Comparison of ENCODE assay signal across 24 cellular contexts in the genomic region with DNA sequence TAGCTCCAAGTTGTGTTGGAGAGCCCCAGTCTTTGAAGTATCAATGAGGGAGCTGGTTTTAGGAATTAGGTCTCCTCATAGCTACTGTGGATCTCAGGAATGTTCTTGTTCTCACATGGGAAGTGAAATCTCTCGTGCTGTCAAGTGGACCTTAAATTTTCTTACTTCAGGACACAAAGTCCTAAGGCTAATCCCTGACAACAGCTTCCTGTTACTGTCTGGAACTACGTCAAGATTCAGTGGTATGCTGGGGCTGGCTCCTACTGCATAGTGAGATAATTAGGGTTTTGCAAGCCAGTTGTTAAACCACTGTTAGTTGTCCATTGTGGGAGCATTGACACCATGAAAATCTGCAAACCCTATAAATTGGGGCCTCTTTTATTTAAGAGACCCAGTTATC. TPM values are rescaled to one million over a fixed set of nuclear protein-coding genes. Genes with fewer than 3 reads are reported as not detected.
DNase-seq lines count a peak whose midpoint lies in the region; TF ChIP-seq lines count a peak whose summit lies in the region.
"Had no signal": no experiment of that assay in that cellular context is flagged by ENCODE, and none has a peak within 500 bp of the region (broad histone marks: within the 10 kb centered on the region; RNA-seq: fewer than 3 reads in every experiment).

No MANE protein-coding gene starts in this region.

- H3K9me3 ChIP-seq in SK-N-MC (ENCODE audit: low read depth, low read length) (no peaks in the 10 kb centered on the region; the same call in 1 of the 2 replicates), ovary (no peaks in the 10 kb centered on the region), SK-N-SH (peaks cover 10% of the 10 kb centered on the region; the same call in 1 of the 2 replicates)
- H3K9me3 ChIP-seq: colonic mucosa, vagina had no signal

- H3K9me2 ChIP-seq in SK-N-SH = no peaks in the 10 kb centered on the region

- CTCF ChIA-PET in SK-N-SH (lab: Yijun Ruan, JAX) = interaction anchor here (1.2 to 2.1 kb wide), 3 partner anchors 12 to 147 kb away, joined by 6 to 11 read pairs (median 6); no protein-coding TSS in a partner anchor

- no peak overlapping the region for H3K4me2 ChIP-seq in SK-N-SH

- H3K4me3 ChIP-seq in SK-N-MC (0 out of 2 replicates have a peak overlapping the region, but pooled peaks have one; percentile 2), ovary (no peak overlapping the region), SK-N-SH (ENCODE audit: low read depth in 2 of 2, low read length in 1 of 2) (no peak overlapping the region)
- H3K4me3 ChIP-seq: colonic mucosa, GM12878, vagina had no signal

- TF ChIP-seq CTCF in ovary (IDR thresholded peaks at IDR 0.05) (no peak), SK-N-SH (IDR thresholded peaks at IDR 0.05) (no peak)

- H3F3A ChIP-seq in SK-N-SH (replicated peaks; ENCODE audit: insufficient read depth) = no peaks in the 10 kb centered on the region

- intact Hi-C loops in ovary (cut with DNase I) = no loop called here

- H3K36me3 ChIP-seq in SK-N-MC (ENCODE audit: insufficient read depth, low read length) = no peaks in the 10 kb centered on the region
- H3K36me3 ChIP-seq in ovary = no peaks in the 10 kb centered on the region
- no peaks in the 10 kb centered on the region for H3K36me3 ChIP-seq in SK-N-SH (replicated peaks in 1 of 2; ENCODE audit: control insufficient read depth in 1 of 2, insufficient read depth in 2 of 2, low read length in 1 of 2)
- H3K36me3 ChIP-seq: colonic mucosa, vagina had no signal

- H4K20me1 ChIP-seq in SK-N-SH (ENCODE audit: insufficient read depth) = no peaks in the 10 kb centered on the region

- TF ChIP-seq POLR2A in ovary (IDR thresholded peaks at IDR 0.05) = no peak

- H3K4me1 ChIP-seq in ovary (ENCODE audit: insufficient read depth) (peaks cover 9% of the 10 kb centered on the region), SK-N-SH (ENCODE audit: control insufficient read depth in 1 of 2, insufficient read depth in 2 of 2, low read depth in 1 of 2, low read length in 1 of 2) (no peaks in the 10 kb centered on the region)
- H3K4me1 ChIP-seq: colonic mucosa, vagina had no signal

- peak; percentile 31 for DNase-seq in AG08395 (ENCODE audit: low spot score)
- DNase-seq in SK-N-MC (ENCODE audit: low read depth, low spot score) = peak; percentile 22
- DNase-seq in fibroblast of the conjunctiva (ENCODE audit: low read depth) = peak; percentile 34
- peak in 1 of 5 donors; percentile 45 for DNase-seq in ovary
- DNase-seq in NCI-H1436 treated with DMSO at 0.1 percent for 48 hours (lab: John Stamatoyannopoulos, UW) = no peak
- no peak for DNase-seq in stimulated activated CD4-positive, alpha-beta T cell treated with anti-CD3 and anti-CD28 coated beads, Interleukin-12 subunit alpha, Interleukin-12 subunit beta, amount 100 ng/mL, for 4 hours
- no peak for DNase-seq in SK-N-SH
- no peak for DNase-seq in AG08396 (ENCODE audit: low spot score)
- DNase-seq: activated naive CD8-positive, alpha-beta T cell treated with anti-CD3 and anti-CD28 coated beads, Interleukin-2, amount 50 U/mL, for 24 hours; colonic mucosa; hypothalamus; left colon; naive thymus-derived CD4-positive, alpha-beta T cell; NCI-H146; NCI-H345; stimulated activated naive CD8-positive, alpha-beta T cell treated with anti-CD3 and anti-CD28 coated beads, Interleukin-15, amount 100 ng/mL, for 72 hours had no signal

- no peak overlapping the region for H3K9ac ChIP-seq in SK-N-MC (ENCODE audit: insufficient read length)
- no peak overlapping the region for H3K9ac ChIP-seq in SK-N-SH

- 4 to 9% (median 4%) methylated on average over 2 of the region's 2 CpGs for WGBS in ovary, 3 donors
- WGBS in SK-N-SH (ENCODE audit: low lambda C conversion rate) = 46% methylated on average over 2 of the region's 2 CpGs

- POLR2A ChIA-PET in SK-N-SH (lab: Yijun Ruan, JAX) = no interaction called here

- TF ChIP-seq EP300 in ovary (IDR thresholded peaks at IDR 0.05) (peak; percentile 91), SK-N-SH (IDR thresholded peaks at IDR 0.05; ENCODE audit: borderline replicate concordance in 1 of 2, low read depth in 1 of 2, low read length in 1 of 2) (no peak)

- no peaks in the 10 kb centered on the region for H3K79me2 ChIP-seq in SK-N-SH (ENCODE audit: insufficient read depth)

- H3K27ac ChIP-seq in SK-N-MC = no peak overlapping the region
- H3K27ac ChIP-seq in ovary = no peak overlapping the region
- H3K27ac ChIP-seq in SK-N-SH (ENCODE audit: low read depth in 2 of 2, low read length in 1 of 2) = no peak overlapping the region
- H3K27ac ChIP-seq: colonic mucosa, RWPE1, vagina had no signal

- H3K27me3 ChIP-seq in ovary (no peaks in the 10 kb centered on the region), SK-N-SH (ENCODE audit: insufficient read depth) (peaks cover 14% of the 10 kb centered on the region)
- H3K27me3 ChIP-seq: colonic mucosa, vagina had no signal

- no peak for TF ChIP-seq RAD21 in SK-N-SH (IDR thresholded peaks at IDR 0.05; ENCODE audit: low read length)

- no peak overlapping the region for H2AFZ ChIP-seq in SK-N-SH (ENCODE audit: low read depth)

TF ChIP-seq in SK-N-SH, 30 proteins besides CTCF, POLR2A, EP300 and RAD21 (continues in another document):
- TF ChIP-seq FOXJ3 (CRISPR knock-in tag; IDR thresholded peaks at IDR 0.05) = no peak
- TF ChIP-seq, protein P1, sequence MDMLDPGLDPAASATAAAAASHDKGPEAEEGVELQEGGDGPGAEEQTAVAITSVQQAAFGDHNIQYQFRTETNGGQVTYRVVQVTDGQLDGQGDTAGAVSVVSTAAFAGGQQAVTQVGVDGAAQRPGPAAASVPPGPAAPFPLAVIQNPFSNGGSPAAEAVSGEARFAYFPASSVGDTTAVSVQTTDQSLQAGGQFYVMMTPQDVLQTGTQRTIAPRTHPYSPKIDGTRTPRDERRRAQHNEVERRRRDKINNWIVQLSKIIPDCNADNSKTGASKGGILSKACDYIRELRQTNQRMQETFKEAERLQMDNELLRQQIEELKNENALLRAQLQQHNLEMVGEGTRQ (IDR thresholded peaks at IDR 0.05; ENCODE audit: borderline replicate concordance, low read depth, low read length) = no peak
- TF ChIP-seq FOSL2 (IDR thresholded peaks at IDR 0.05; ENCODE audit: borderline replicate concordance, low read depth) = no peak
- no peak for TF ChIP-seq EZH2phosphoT487 (IDR thresholded peaks at IDR 0.05; ENCODE audit: borderline replicate concordance, low read depth)
- TF ChIP-seq, protein P2, sequence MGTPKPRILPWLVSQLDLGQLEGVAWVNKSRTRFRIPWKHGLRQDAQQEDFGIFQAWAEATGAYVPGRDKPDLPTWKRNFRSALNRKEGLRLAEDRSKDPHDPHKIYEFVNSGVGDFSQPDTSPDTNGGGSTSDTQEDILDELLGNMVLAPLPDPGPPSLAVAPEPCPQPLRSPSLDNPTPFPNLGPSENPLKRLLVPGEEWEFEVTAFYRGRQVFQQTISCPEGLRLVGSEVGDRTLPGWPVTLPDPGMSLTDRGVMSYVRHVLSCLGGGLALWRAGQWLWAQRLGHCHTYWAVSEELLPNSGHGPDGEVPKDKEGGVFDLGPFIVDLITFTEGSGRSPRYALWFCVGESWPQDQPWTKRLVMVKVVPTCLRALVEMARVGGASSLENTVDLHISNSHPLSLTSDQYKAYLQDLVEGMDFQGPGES (IDR thresholded peaks at IDR 0.05; ENCODE audit: low read depth, low read length) = no peak
- no peak for TF ChIP-seq JUND (IDR thresholded peaks at IDR 0.05)
- TF ChIP-seq MEF2A (IDR thresholded peaks at IDR 0.05; ENCODE audit: borderline replicate concordance, low read depth) = no peak
- TF ChIP-seq POLR2AphosphoS5 (IDR thresholded peaks at IDR 0.05; ENCODE audit: low read depth, low read length) = no peak
- TF ChIP-seq, protein P3, sequence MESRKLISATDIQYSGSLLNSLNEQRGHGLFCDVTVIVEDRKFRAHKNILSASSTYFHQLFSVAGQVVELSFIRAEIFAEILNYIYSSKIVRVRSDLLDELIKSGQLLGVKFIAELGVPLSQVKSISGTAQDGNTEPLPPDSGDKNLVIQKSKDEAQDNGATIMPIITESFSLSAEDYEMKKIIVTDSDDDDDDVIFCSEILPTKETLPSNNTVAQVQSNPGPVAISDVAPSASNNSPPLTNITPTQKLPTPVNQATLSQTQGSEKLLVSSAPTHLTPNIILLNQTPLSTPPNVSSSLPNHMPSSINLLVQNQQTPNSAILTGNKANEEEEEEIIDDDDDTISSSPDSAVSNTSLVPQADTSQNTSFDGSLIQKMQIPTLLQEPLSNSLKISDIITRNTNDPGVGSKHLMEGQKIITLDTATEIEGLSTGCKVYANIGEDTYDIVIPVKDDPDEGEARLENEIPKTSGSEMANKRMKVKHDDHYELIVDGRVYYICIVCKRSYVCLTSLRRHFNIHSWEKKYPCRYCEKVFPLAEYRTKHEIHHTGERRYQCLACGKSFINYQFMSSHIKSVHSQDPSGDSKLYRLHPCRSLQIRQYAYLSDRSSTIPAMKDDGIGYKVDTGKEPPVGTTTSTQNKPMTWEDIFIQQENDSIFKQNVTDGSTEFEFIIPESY (IDR thresholded peaks at IDR 0.05; ENCODE audit: borderline replicate concordance, low read depth) = no peak
- no peak for TF ChIP-seq TCF12 (IDR thresholded peaks at IDR 0.05)
- TF ChIP-seq RXRA (IDR thresholded peaks at IDR 0.05; ENCODE audit: borderline replicate concordance, low read depth) = no peak

RNA-seq across cellular contexts. Expression of a gene that starts 22.8 kb away (rescaled TPM):
- total RNA-seq in ovary = 1 to 10 TPM in 4 of 7 donors, under 1 TPM in 3; 0.20 to 1.3 (median 1.1) TPM
- polyA plus RNA-seq in ovary = under 1 TPM in 1 of 2 donors, not detected in 1; 0.33 TPM
- 0.52 and 0.74 TPM in 2 replicates for polyA plus RNA-seq in SK-N-SH (2012; rRNA removed)
- polyA plus RNA-seq in SK-N-SH (2012; cell fraction: cytosol; rRNA removed) = 0.35 and 0.51 TPM in 2 replicates
- polyA plus RNA-seq in SK-N-SH (2012; cell fraction: nucleus; rRNA removed) = 0.32 and 0.90 TPM in 2 replicates

RNA-seq across cellular contexts. Expression of a gene that starts 37.6 kb away (rescaled TPM):
- 1 to 10 TPM in 1 of 7 donors, under 1 TPM in 5, not detected in 1; 0.23 to 3.2 (median 0.48) TPM for total RNA-seq in ovary
- polyA plus RNA-seq in ovary = under 1 TPM; 0.24 to 0.33 TPM
- 0.35 and 0.57 TPM in 2 replicates for polyA plus RNA-seq in SK-N-SH (2012; rRNA removed)
- 0.28 and 0.30 TPM in 2 replicates for polyA plus RNA-seq in SK-N-SH (2012; cell fraction: cytosol; rRNA removed)
- polyA plus RNA-seq in SK-N-SH (2012; cell fraction: nucleus; rRNA removed) = 0.25 and 0.49 TPM in 2 replicates
- total RNA-seq: GM12878; H1; left colon; posterior vena cava; T-helper 1 cell treated with Interleukin-12 subunit alpha and Interleukin-12 subunit beta and Interleukin-4 antibody, amounts not matched to agents 30 ng/mL and 1 ng/mL, for 36 hours; vagina; WTC11 had no signal
- polyA plus RNA-seq: GM12878; naive thymus-derived CD4-positive, alpha-beta T cell had no signal

RNA-seq across cellular contexts. Expression of a gene that starts 37.7 kb away (rescaled TPM):
- 10 to 100 TPM; 10.9 to 17.6 (median 12.3) TPM for total RNA-seq in ovary
- polyA plus RNA-seq in ovary = 10 to 100 TPM; 12.6 to 15.0 TPM
- polyA plus RNA-seq in SK-N-SH (2012; rRNA removed) = 6.1 and 7.0 TPM in 2 replicates
- polyA plus RNA-seq in SK-N-SH (2012; cell fraction: cytosol; rRNA removed) = 5.9 and 6.6 TPM in 2 replicates
- polyA plus RNA-seq in SK-N-SH (2012; cell fraction: nucleus; rRNA removed) = 3.5 and 5.1 TPM in 2 replicates

RNA-seq across cellular contexts. Expression of a gene that starts 47.9 kb away (rescaled TPM):
- not detected for total RNA-seq in ovary
- polyA plus RNA-seq in ovary (under 1 TPM in 1 of 2 donors, not detected in 1; 0.19 TPM), SK-N-SH (2012; rRNA removed) (0.21 and 0.31 TPM in 2 replicates)
- 0.14 and 0.43 TPM in 2 replicates for polyA plus RNA-seq in SK-N-SH (2012; cell fraction: cytosol; rRNA removed)
- polyA plus RNA-seq in SK-N-SH (2012; cell fraction: nucleus; rRNA removed) = 0.19 and 0.32 TPM in 2 replicates
- total RNA-seq: activated CD8-positive, alpha-beta memory T cell treated with anti-CD3 and anti-CD28 coated beads for 36 hours; GM12878; naive thymus-derived CD4-positive, alpha-beta T cell; T-helper 1 cell treated with Interleukin-12 subunit alpha and Interleukin-12 subunit beta and Interleukin-4 antibody, amounts not matched to agents 30 ng/mL and 1 ng/mL, for 36 hours; vagina had no signal
- polyA plus RNA-seq: naive thymus-derived CD4-positive, alpha-beta T cell had no signal

RNA-seq across cellular contexts. Expression of a gene that starts 49.1 kb away (rescaled TPM):
- total RNA-seq in ovary = 1 to 10 TPM in 5 of 7 donors, under 1 TPM in 2; 0.82 to 4.6 (median 1.0) TPM
- polyA plus RNA-seq in ovary (1 to 10 TPM; 1.2 to 5.4 TPM), SK-N-SH (2012; rRNA removed) (0.08 TPM in 2 replicates)
- polyA plus RNA-seq in SK-N-SH (2012; cell fraction: cytosol; rRNA removed) = 0.09 and 0.10 TPM in 2 replicates
- 0.39 and 0.40 TPM in 2 replicates for polyA plus RNA-seq in SK-N-SH (2012; cell fraction: nucleus; rRNA removed)
- total RNA-seq: H1; T-helper 1 cell treated with Interleukin-12 subunit alpha and Interleukin-12 subunit beta and Interleukin-4 antibody, amounts not matched to agents 30 ng/mL and 1 ng/mL, for 36 hours had no signal

Comparison
In these comparisons a context has a peak if more than half of its experiments do, and no peak if none do; other contexts are left out.
1. DNase-seq: peak in AG08395 (single experiment), SK-N-MC (single experiment) and fibroblast of the conjunctiva (single experiment); none in NCI-H1436 treated with DMSO at 0.1 percent for 48 hours (single experiment), stimulated activated CD4-positive, alpha-beta T cell treated with anti-CD3 and anti-CD28 coated beads, Interleukin-12 subunit alpha, Interleukin-12 subunit beta, amount 100 ng/mL, for 4 hours (single experiment), SK-N-SH (single experiment) and AG08396 (single experiment).